ENCODE assay signal across 20 cellular contexts in genomic region chr11:95165638-95166037, GRCh38.
A peak's percentile ranks its signal among the peaks of the same experiment; 100 is the strongest.
DNase-seq lines count a peak whose midpoint lies in the region; ATAC-seq, FAIRE-seq and TF ChIP-seq lines count a peak whose summit lies in the region.
"Had no signal": no experiment of that assay in that cellular context is flagged by ENCODE, and none has a peak within 500 bp of the region (broad histone marks: within the 10 kb centered on the region; RNA-seq: fewer than 3 reads in every experiment).

No MANE protein-coding gene starts in this region.

- no peak overlapping the region for H3K4me3 Mint-ChIP-seq in activated naive CD4-positive, alpha-beta T cell treated with anti-CD3 and anti-CD28 coated beads, Interleukin-2, amount 50 U/mL, for 24 hours
- H3K4me3 Mint-ChIP-seq: CD14-positive monocyte; CD4-positive, alpha-beta memory T cell; GM23338; HFFc6; IgD-negative memory B cell had no signal

- POLR2A ChIA-PET in HEK293T (lab: Yijun Ruan, JAX): no interaction called here

- no peak overlapping the region for H3K4me3 ChIP-seq in bronchial epithelial cell (ENCODE audit: low read depth, low read length)
- H3K4me3 ChIP-seq: BLaER1, GM23338 had no signal

- CTCF ChIA-PET in HEK293T (lab: Yijun Ruan, JAX): no interaction called here

- peak overlapping the region; percentile 39 for H3K27ac Mint-ChIP-seq in activated naive CD4-positive, alpha-beta T cell treated with anti-CD3 and anti-CD28 coated beads, Interleukin-2, amount 50 U/mL, for 24 hours
- H3K27ac Mint-ChIP-seq: GM23338, HFFc6 had no signal

- H3K27me3 Mint-ChIP-seq in activated naive CD4-positive, alpha-beta T cell treated with anti-CD3 and anti-CD28 coated beads, Interleukin-2, amount 50 U/mL, for 24 hours: no peaks in the 10 kb centered on the region
- H3K27me3 Mint-ChIP-seq: CD4-positive, alpha-beta memory T cell; IgD-negative memory B cell had no signal

- TF ChIP-seq CTCF in bronchial epithelial cell (IDR thresholded peaks at IDR 0.05; ENCODE audit: insufficient read depth, low read length, severe bottlenecking): no peak

- ATAC-seq in activated CD4-positive, CD25-positive, alpha-beta regulatory T cell treated with anti-CD3 and anti-CD28 coated beads, Interleukin-2, amount 50 U/mL, for 24 hours: peak; percentile 13 to 60
- no peak for ATAC-seq in HG02798 (IDR thresholded peaks at IDR 0.05; ENCODE audit: poor library complexity, unreplicated experiment)
- ATAC-seq: GM23338, HepG2 had no signal

- H3K36me3 Mint-ChIP-seq in activated naive CD4-positive, alpha-beta T cell treated with anti-CD3 and anti-CD28 coated beads, Interleukin-2, amount 50 U/mL, for 24 hours: peaks cover 13% of the 10 kb centered on the region
- H3K36me3 Mint-ChIP-seq: IgD-negative memory B cell had no signal

- H3K36me3 ChIP-seq in bronchial epithelial cell (ENCODE audit: control insufficient read depth, insufficient read depth, low read length): no peaks in the 10 kb centered on the region
- H3K36me3 ChIP-seq: BLaER1 had no signal

- DNase-seq in activated CD4-positive, CD25-positive, alpha-beta regulatory T cell treated with anti-CD3 and anti-CD28 coated beads, Interleukin-2, amount 50 U/mL, for 72 hours: no peak
- DNase-seq in activated naive CD4-positive, alpha-beta T cell (lab: John Stamatoyannopoulos, UW): no peak
- peak; percentile 30 for DNase-seq in bronchial epithelial cell (ENCODE audit: low read depth)
- DNase-seq in activated T-cell treated with anti-CD3 and anti-CD28 coated beads, Interleukin-2, amount 50 U/mL, for 48 hours: no peak
- no peak for DNase-seq in HEK293T (ENCODE audit: extremely low spot score)
- DNase-seq: 8988T; CD4-positive, alpha-beta memory T cell; DMS79; GF-D8; HCEC 1CT; HFFc6 had no signal

- H3K27me3 ChIP-seq in bronchial epithelial cell (ENCODE audit: control insufficient read depth, insufficient read depth, low read length): no peaks in the 10 kb centered on the region
- H3K27me3 ChIP-seq: BLaER1 had no signal

- no peak for FAIRE-seq in bronchial epithelial cell (lab: Jason Lieb, UNC)
- FAIRE-seq: H54, HepG2 had no signal

- no peaks in the 10 kb centered on the region for H3K9me3 Mint-ChIP-seq in activated naive CD4-positive, alpha-beta T cell treated with anti-CD3 and anti-CD28 coated beads, Interleukin-2, amount 50 U/mL, for 24 hours
- H3K9me3 Mint-ChIP-seq: CD14-positive monocyte, GM23338, HFFc6, IgD-negative memory B cell had no signal

- H3K4me1 Mint-ChIP-seq in activated naive CD4-positive, alpha-beta T cell treated with anti-CD3 and anti-CD28 coated beads, Interleukin-2, amount 50 U/mL, for 24 hours: peaks cover 33% of the 10 kb centered on the region

TF ChIP-seq in HEK293T, 16 proteins besides CTCF, POLR2A, EP300 and RAD21:
- TF ChIP-seq ELF4 (IDR thresholded peaks at IDR 0.05): no peak
- no peak for TF ChIP-seq SUZ12 (IDR thresholded peaks at IDR 0.05)
- TF ChIP-seq HDGF (IDR thresholded peaks at IDR 0.05; ENCODE audit: borderline replicate concordance): no peak
- TF ChIP-seq PKNOX1 (IDR thresholded peaks at IDR 0.05): no peak
